ENCODE assay signal across 10 cellular contexts in genomic region chr22:38395944-38396343, GRCh38. TPM values are rescaled to one million over a fixed set of nuclear protein-coding genes. Genes with fewer than 3 reads are reported as not detected.
DNase-seq lines count a peak whose midpoint lies in the region; ATAC-seq, FAIRE-seq and TF ChIP-seq lines count a peak whose summit lies in the region.
"Not testable (repeated sequence)": the region's sequence is repeated elsewhere in the genome, so short reads cannot be mapped to it uniquely, and the experiment has no call there.
"Had no signal": no experiment of that assay in that cellular context is flagged by ENCODE, and none has a peak within 500 bp of the region (broad histone marks: within the 10 kb centered on the region; RNA-seq: fewer than 3 reads in every experiment).

No MANE protein-coding gene starts in this region.

- not testable (repeated sequence) for H3K9me3 Mint-ChIP-seq in T-helper 1 cell treated with Interleukin-12 subunit alpha and Interleukin-12 subunit beta and Interleukin-4 antibody, amounts not matched to agents 30 μg/mL and 1 μg/mL, for 36 hours; activated naive CD4-positive, alpha-beta T cell treated with anti-CD3 and anti-CD28 coated beads, Interleukin-2, amount 10 ng/mL, durations not matched to agents 7 days and 5 days

- CTCF ChIA-PET in A549 (lab: Yijun Ruan, JAX); activated naive CD4-positive, alpha-beta T cell treated with anti-CD3 and anti-CD28 coated beads, Interleukin-2, amount 10 ng/mL, durations not matched to agents 7 days and 5 days (lab: Charles Lee): not testable (repeated sequence)

- peak overlapping the region; percentile 63 for H3K27ac Mint-ChIP-seq in T-helper 1 cell treated with Interleukin-12 subunit alpha and Interleukin-12 subunit beta and Interleukin-4 antibody, amounts not matched to agents 30 μg/mL and 1 μg/mL, for 36 hours
- peak overlapping the region; percentile 62 for H3K27ac Mint-ChIP-seq in activated naive CD4-positive, alpha-beta T cell treated with anti-CD3 and anti-CD28 coated beads, Interleukin-2, amount 10 ng/mL, durations not matched to agents 7 days and 5 days

- H3K4me1 ChIP-seq in A549 (peaks cover 32% of the 10 kb centered on the region), KMS-11 (ENCODE audit: low read depth, poor library complexity, severe bottlenecking) (peaks cover 30% of the 10 kb centered on the region), left lung (peaks cover 19 to 56% of the 10 kb centered on the region in 2 donors), psoas muscle (peaks cover 16% of the 10 kb centered on the region)

- H3K27me3 ChIP-seq in KMS-11 (ENCODE audit: insufficient read depth, low read depth); left lung; psoas muscle (ENCODE audit: insufficient read depth in 3 of 3, low read length in 2 of 3): not testable (repeated sequence)

- H3K4me1 Mint-ChIP-seq in T-helper 1 cell treated with Interleukin-12 subunit alpha and Interleukin-12 subunit beta and Interleukin-4 antibody, amounts not matched to agents 30 μg/mL and 1 μg/mL, for 36 hours (ENCODE audit: low read depth), result peaks cover 42% of the 10 kb centered on the region
- peaks cover 53% of the 10 kb centered on the region for H3K4me1 Mint-ChIP-seq in activated naive CD4-positive, alpha-beta T cell treated with anti-CD3 and anti-CD28 coated beads, Interleukin-2, amount 10 ng/mL, durations not matched to agents 7 days and 5 days

- H3K4me3 ChIP-seq in A549; KMS-11 (IDR thresholded peaks at IDR 0.05; ENCODE audit: insufficient read depth, low read depth, low read length); left lung: not testable (repeated sequence)
- peak overlapping the region; percentile 80 for H3K4me3 ChIP-seq in GM08714 (ENCODE audit: low read length)
- H3K4me3 ChIP-seq in psoas muscle, result peak overlapping the region; percentile 32

- ATAC-seq in A549, left lung, psoas muscle: not testable (repeated sequence)

- H3K36me3 ChIP-seq in KMS-11 (ENCODE audit: insufficient read depth); left lung; psoas muscle (ENCODE audit: insufficient read depth in 1 of 2, low read depth in 1 of 2): not testable (repeated sequence)

- TF ChIP-seq RAD21 in A549 (conservative IDR thresholded peaks at IDR 0.05 in 1 of 2, IDR thresholded peaks at IDR 0.05 in 1 of 2), result not testable (repeated sequence)

- peaks cover 12% of the 10 kb centered on the region for H3K27me3 Mint-ChIP-seq in T-helper 1 cell treated with Interleukin-12 subunit alpha and Interleukin-12 subunit beta and Interleukin-4 antibody, amounts not matched to agents 30 μg/mL and 1 μg/mL, for 36 hours (ENCODE audit: low read depth)
- H3K27me3 Mint-ChIP-seq in activated naive CD4-positive, alpha-beta T cell treated with anti-CD3 and anti-CD28 coated beads, Interleukin-2, amount 10 ng/mL, durations not matched to agents 7 days and 5 days, result peaks cover 17% of the 10 kb centered on the region

- not testable (repeated sequence) for DNase-seq in A549 (ENCODE audit: low read depth in 1 of 2, low spot score in 1 of 2); activated naive CD4-positive, alpha-beta T cell treated with anti-CD3 and anti-CD28 coated beads, Interleukin-2, amount 10 ng/mL, durations not matched to agents 7 days and 5 days; epithelial cell of prostate (ENCODE audit: low read depth, low spot score); left lung; psoas muscle

- FAIRE-seq in A549 (lab: Jason Lieb, UNC), result not testable (repeated sequence)

- TF ChIP-seq CTCF in A549 (IDR thresholded peaks at IDR 0.05); KMS-11 (conservative IDR thresholded peaks at IDR 0.05; ENCODE audit: low read depth, low read length); left lung (IDR thresholded peaks at IDR 0.05); psoas muscle (IDR thresholded peaks at IDR 0.05): not testable (repeated sequence)

- H3K4me3 Mint-ChIP-seq in T-helper 1 cell treated with Interleukin-12 subunit alpha and Interleukin-12 subunit beta and Interleukin-4 antibody, amounts not matched to agents 30 μg/mL and 1 μg/mL, for 36 hours, result peak overlapping the region; percentile 79
- H3K4me3 Mint-ChIP-seq in activated naive CD4-positive, alpha-beta T cell treated with anti-CD3 and anti-CD28 coated beads, Interleukin-2, amount 10 ng/mL, durations not matched to agents 7 days and 5 days, result peak overlapping the region; percentile 83

- H3K9ac ChIP-seq in KMS-11, result peak overlapping the region; percentile 94

- TF ChIP-seq POLR2A in A549 (IDR thresholded peaks at IDR 0.05; ENCODE audit: low read length), result not testable (repeated sequence)

- H3K36me3 Mint-ChIP-seq in T-helper 1 cell treated with Interleukin-12 subunit alpha and Interleukin-12 subunit beta and Interleukin-4 antibody, amounts not matched to agents 30 μg/mL and 1 μg/mL, for 36 hours (ENCODE audit: low read depth); activated naive CD4-positive, alpha-beta T cell treated with anti-CD3 and anti-CD28 coated beads, Interleukin-2, amount 10 ng/mL, durations not matched to agents 7 days and 5 days: not testable (repeated sequence)

- intact Hi-C loops in left lung (cut with DNase I), result not testable (repeated sequence)
- intact Hi-C loops in psoas muscle (cut with DNase I), result loop anchor here in 1 of 2 donors (10.0 kb wide), 1 partner anchor 109 kb away; the partner anchor contains the start of gene DDX17

- H3K79me2 ChIP-seq in KMS-11 (ENCODE audit: insufficient read depth, low read depth), result peaks cover 68% of the 10 kb centered on the region

- TF ChIP-seq EP300 in A549 (IDR thresholded peaks at IDR 0.05), result not testable (repeated sequence)

- H3K9me3 ChIP-seq in A549, left lung, psoas muscle: not testable (repeated sequence)

- H2AFZ ChIP-seq in KMS-11 (ENCODE audit: low read depth), result not testable (repeated sequence)

- POLR2A ChIA-PET in A549 (lab: Yijun Ruan, JAX), result not testable (repeated sequence)

- peak overlapping the region; percentile 83 for H3K4me2 ChIP-seq in A549
- H3K4me2 ChIP-seq in KMS-11, result peak overlapping the region; percentile 91

- H4K20me1 ChIP-seq in KMS-11 (ENCODE audit: insufficient read depth), result not testable (repeated sequence)

- not testable (repeated sequence) for H3K27ac ChIP-seq in A549
- peak overlapping the region; percentile 99 for H3K27ac ChIP-seq in KMS-11
- peak overlapping the region; percentile 59 for H3K27ac ChIP-seq in epithelial cell of prostate
- peak overlapping the region; percentile 26 to 72 for H3K27ac ChIP-seq in left lung
- H3K27ac ChIP-seq in psoas muscle, result peak overlapping the region; percentile 91

RNA-seq across cellular contexts. Expression of gene KCNJ4, which starts 59.1 kb away (rescaled TPM):
- not detected in 2 replicates for polyA plus RNA-seq in A549 (2011; rRNA removed)
- polyA plus RNA-seq in A549 (2012; cell fraction: cytosol; rRNA removed), result 0.01 and 0.03 TPM in 2 replicates
- 0.07 and 0.09 TPM in 2 replicates for polyA plus RNA-seq in A549 (2012; cell fraction: nucleus; rRNA removed)
- polyA plus RNA-seq in A549 (2017; fragmentation: RNase III; extraction: RNeasy Plus Mini Kit Qiagen cat#74134 plus additional on column Dnase treatment), result 0.05 to 0.12 TPM in 2 of 3 replicates, not detected in the other
- polyA minus RNA-seq in A549 (2011; rRNA and poly(A)+ RNA removed), result not detected in 2 replicates
- not detected for total RNA-seq in left lung
- total RNA-seq in psoas muscle, result not detected
- polyA plus RNA-seq in psoas muscle, result under 1 TPM in 1 of 3 donors, not detected in 2; 0.01 TPM
- total RNA-seq: fibroblast of villous mesenchyme, sigmoid colon had no signal
